In the genomic region with DNA sequence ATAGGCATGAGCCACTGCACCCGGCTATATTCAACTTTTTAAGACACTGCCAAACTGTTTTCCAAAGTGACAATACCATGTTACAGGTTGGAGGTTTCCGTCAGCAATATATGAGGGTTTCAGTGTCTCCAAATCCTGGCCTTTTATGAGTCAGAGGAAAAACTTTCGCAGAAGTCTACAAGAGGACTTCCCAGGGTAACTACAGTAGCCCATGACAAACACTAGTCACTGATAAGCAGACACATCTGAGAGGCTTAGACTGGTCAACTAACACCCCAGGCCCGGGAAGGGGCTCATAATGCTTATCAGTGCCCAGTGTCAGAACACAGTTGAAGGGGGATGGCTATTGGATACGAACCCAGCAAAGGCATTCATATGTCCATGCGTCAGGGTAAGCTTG, we compare ENCODE assay signal across 15 cellular contexts.
DNase-seq lines count a peak whose midpoint lies in the region; ATAC-seq and TF ChIP-seq lines count a peak whose summit lies in the region.
"Had no signal": no experiment of that assay in that cellular context is flagged by ENCODE, and none has a peak within 500 bp of the region (broad histone marks: within the 10 kb centered on the region; RNA-seq: fewer than 3 reads in every experiment).

No MANE protein-coding gene starts in this region.

- no peak for TF ChIP-seq POLR2A in testis (IDR thresholded peaks at IDR 0.05)

- ATAC-seq in HG02852 (IDR thresholded peaks at IDR 0.05; ENCODE audit: unreplicated experiment) (no peak), HG02610 (IDR thresholded peaks at IDR 0.05; ENCODE audit: unreplicated experiment) (no peak)
- ATAC-seq: effector memory CD8-positive, alpha-beta T cell had no signal

- no peak overlapping the region for H3K4me3 ChIP-seq in testis

- no peaks in the 10 kb centered on the region for H3K36me3 ChIP-seq in testis (ENCODE audit: low read depth, missing control alignments)

- no peaks in the 10 kb centered on the region for H3K9me3 ChIP-seq in testis

- no peaks in the 10 kb centered on the region for H3K9me3 Mint-ChIP-seq in chondrocyte (ENCODE audit: low read depth)
- H3K9me3 Mint-ChIP-seq in mesothelial cell of epicardium: peaks cover 5% of the 10 kb centered on the region
- H3K9me3 Mint-ChIP-seq: activated naive CD4-positive, alpha-beta T cell treated with anti-CD3 and anti-CD28 coated beads, Interleukin-2, amount 10 ng/mL, durations not matched to agents 7 days and 5 days; effector memory CD8-positive, alpha-beta T cell had no signal

- H3K27ac ChIP-seq in testis: no peak overlapping the region

- H3K4me3 Mint-ChIP-seq in chondrocyte (ENCODE audit: unreplicated experiment): no peak overlapping the region
- no peak overlapping the region for H3K4me3 Mint-ChIP-seq in mesothelial cell of epicardium
- H3K4me3 Mint-ChIP-seq: activated naive CD4-positive, alpha-beta T cell treated with anti-CD3 and anti-CD28 coated beads, Interleukin-2, amount 10 ng/mL, durations not matched to agents 7 days and 5 days; effector memory CD8-positive, alpha-beta T cell; IgD-negative memory B cell had no signal

- TF ChIP-seq CTCF in chondrocyte (IDR thresholded peaks at IDR 0.05) (no peak), mesothelial cell of epicardium (IDR thresholded peaks at IDR 0.05; ENCODE audit: unreplicated experiment) (no peak), testis (IDR thresholded peaks at IDR 0.05) (no peak)

- H3K4me1 ChIP-seq in testis: no peaks in the 10 kb centered on the region

- H3K27ac Mint-ChIP-seq in chondrocyte (ENCODE audit: unreplicated experiment) (peak overlapping the region; percentile 45), mesothelial cell of epicardium (peak overlapping the region; percentile 91)
- H3K27ac Mint-ChIP-seq: activated naive CD4-positive, alpha-beta T cell treated with anti-CD3 and anti-CD28 coated beads, Interleukin-2, amount 10 ng/mL, durations not matched to agents 7 days and 5 days; effector memory CD8-positive, alpha-beta T cell; IgD-negative memory B cell had no signal

- H3K4me1 Mint-ChIP-seq in chondrocyte (ENCODE audit: low read depth) (peaks cover 14% of the 10 kb centered on the region), mesothelial cell of epicardium (peaks cover 35% of the 10 kb centered on the region)
- H3K4me1 Mint-ChIP-seq: activated naive CD4-positive, alpha-beta T cell treated with anti-CD3 and anti-CD28 coated beads, Interleukin-2, amount 10 ng/mL, durations not matched to agents 7 days and 5 days; IgD-negative memory B cell had no signal

- no peaks in the 10 kb centered on the region for H3K27me3 ChIP-seq in testis

- H3K36me3 Mint-ChIP-seq in chondrocyte (ENCODE audit: low read depth) (no peaks in the 10 kb centered on the region), mesothelial cell of epicardium (peaks cover 27% of the 10 kb centered on the region)
- H3K36me3 Mint-ChIP-seq: activated naive CD4-positive, alpha-beta T cell treated with anti-CD3 and anti-CD28 coated beads, Interleukin-2, amount 10 ng/mL, durations not matched to agents 7 days and 5 days had no signal

- peak; percentile 27 for DNase-seq in AG20443 (ENCODE audit: low spot score)
- DNase-seq in M059J (ENCODE audit: low read depth): peak; percentile 98
- DNase-seq in chondrocyte (ENCODE audit: low spot score): no peak
- no peak for DNase-seq in mesothelial cell of epicardium (ENCODE audit: low spot score in 2 of 2, unreplicated experiment in 2 of 2)
- no peak for DNase-seq in activated naive CD4-positive, alpha-beta T cell (lab: John Stamatoyannopoulos, UW)
- no peak for DNase-seq in testis
- DNase-seq: activated CD4-positive, alpha-beta T cell treated with anti-CD3 and anti-CD28 coated beads, Interleukin-2, amount 50 U/mL, for 48 hours; activated naive CD4-positive, alpha-beta T cell treated with anti-CD3 and anti-CD28 coated beads, Interleukin-2, amount 10 ng/mL, durations not matched to agents 7 days and 5 days; C1 segment of cervical spinal cord; effector memory CD8-positive, alpha-beta T cell; NCI-H146; T-helper 1 cell had no signal

- H3K27me3 Mint-ChIP-seq in chondrocyte (ENCODE audit: low read depth) (no peaks in the 10 kb centered on the region), mesothelial cell of epicardium (ENCODE audit: low read depth) (no peaks in the 10 kb centered on the region)
- H3K27me3 Mint-ChIP-seq: activated naive CD4-positive, alpha-beta T cell treated with anti-CD3 and anti-CD28 coated beads, Interleukin-2, amount 10 ng/mL, durations not matched to agents 7 days and 5 days; effector memory CD8-positive, alpha-beta T cell had no signal

- WGBS in testis, 2 donors: 87 to 94% methylated on average over 6 of the region's 6 CpGs

- intact Hi-C loops in testis (cut with DNase I; ENCODE audit: low total_unique reads): no loop called here

Comparison
In these comparisons a context has a peak if more than half of its experiments do, and no peak if none do; other contexts are left out.
1. DNase-seq: peak in AG20443 (single experiment) and M059J (single experiment); none in chondrocyte (single experiment), mesothelial cell of epicardium (0 of 2), activated naive CD4-positive, alpha-beta T cell (0 of 4) and testis (single experiment).